8 cellular contexts compared by ENCODE assay signal in the genomic region with DNA sequence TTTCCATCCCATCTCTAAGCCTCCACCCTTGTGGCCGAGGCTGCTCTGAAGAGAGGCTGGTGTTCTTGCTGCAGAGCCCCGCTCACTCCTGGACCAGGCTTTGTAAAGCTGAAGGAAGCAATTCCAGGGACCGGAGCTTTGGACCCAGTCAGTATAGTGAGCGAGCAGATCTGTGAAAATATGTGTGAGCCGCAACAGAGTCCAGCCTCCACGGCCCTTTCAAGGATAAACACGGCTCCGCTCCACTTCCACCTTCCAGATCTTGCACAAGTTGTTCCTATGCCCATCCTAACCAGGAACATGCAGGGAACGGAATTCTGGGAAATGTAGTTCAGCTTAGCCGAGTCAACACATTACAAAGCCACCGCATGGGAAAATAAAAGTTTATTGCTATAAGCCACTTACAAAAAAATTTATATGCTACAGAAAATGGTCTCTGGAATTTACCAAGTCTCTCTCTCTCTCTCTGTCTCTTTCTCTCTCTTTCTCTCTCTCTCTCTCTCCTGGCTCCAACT.
DNase-seq lines count a peak whose midpoint lies in the region; ATAC-seq and TF ChIP-seq lines count a peak whose summit lies in the region.

No MANE protein-coding gene starts in this region.

- H3K9ac ChIP-seq in mesenchymal stem cell (ENCODE audit: low read length): peak overlapping the region; percentile 80

- WGBS in mesenchymal stem cell: 20% methylated on average over 11 of the region's 11 CpGs

- H2BK5ac ChIP-seq in mesenchymal stem cell (ENCODE audit: low read depth, low read length, poor library complexity, severe bottlenecking): no peak overlapping the region

- no peak overlapping the region for H3K23ac ChIP-seq in mesenchymal stem cell (ENCODE audit: low read length in 2 of 2)

- H3K4ac ChIP-seq in mesenchymal stem cell (ENCODE audit: low read depth in 1 of 2, low read length in 2 of 2): no peak overlapping the region

- TF ChIP-seq CTCF in epithelial cell of proximal tubule (conservative IDR thresholded peaks at IDR 0.05; ENCODE audit: low read depth, low read length) (no peak), GM13976 (IDR thresholded peaks at IDR 0.05; ENCODE audit: borderline replicate concordance, control extremely low read depth, extremely low read depth, insufficient read depth, missing control alignments) (no peak)

- H3K4me2 ChIP-seq in mesenchymal stem cell (ENCODE audit: low read length, poor library complexity, severe bottlenecking): peak overlapping the region; percentile 16

- no peaks in the 10 kb centered on the region for H3K36me3 ChIP-seq in HAP-1 (replicated peaks)
- H3K36me3 ChIP-seq in mesenchymal stem cell (ENCODE audit: control insufficient read depth in 1 of 2, insufficient read depth in 2 of 2, low read depth in 1 of 2, low read length in 2 of 2): no peaks in the 10 kb centered on the region

- H3K4me3 ChIP-seq in HAP-1 (no peak overlapping the region), epithelial cell of proximal tubule (ENCODE audit: low read depth, low read length) (peak overlapping the region; percentile 50), mesenchymal stem cell (ENCODE audit: insufficient read depth in 1 of 2, low read depth in 1 of 2, low read length in 2 of 2) (peak overlapping the region; percentile 8 to 79)

- peak overlapping the region; percentile 2 for H4K91ac ChIP-seq in mesenchymal stem cell (ENCODE audit: low read length)

- H4K8ac ChIP-seq in mesenchymal stem cell (ENCODE audit: low read length): peak overlapping the region; percentile 90

- H2AFZ ChIP-seq in mesenchymal stem cell (ENCODE audit: low read depth, low read length): peak overlapping the region; percentile 1

- no peak overlapping the region for H2BK15ac ChIP-seq in mesenchymal stem cell (ENCODE audit: low read depth, poor library complexity, severe bottlenecking)

- no peaks in the 10 kb centered on the region for H3K79me1 ChIP-seq in mesenchymal stem cell (replicated peaks; ENCODE audit: low read length, poor library complexity, severe bottlenecking)

- no peak overlapping the region for H3K27ac ChIP-seq in mesenchymal stem cell (ENCODE audit: low read length, poor library complexity, severe bottlenecking)

- no peak overlapping the region for H3K18ac ChIP-seq in mesenchymal stem cell (ENCODE audit: low read depth in 1 of 2, low read length in 2 of 2)

- H3K27me3 ChIP-seq in HAP-1 (ENCODE audit: low read depth): no peaks in the 10 kb centered on the region
- no peaks in the 10 kb centered on the region for H3K27me3 ChIP-seq in mesenchymal stem cell (ENCODE audit: control insufficient read depth in 1 of 2, insufficient read depth in 1 of 2, low read length in 2 of 2)

- peak overlapping the region in 1 of 2 experiments; percentile 6 for H2BK12ac ChIP-seq in mesenchymal stem cell (ENCODE audit: low read length in 2 of 2)

- no peak for ATAC-seq in GM19452 (IDR thresholded peaks at IDR 0.05; ENCODE audit: unreplicated experiment)

- in situ Hi-C loops in HAP-1 (cut with MboI; ENCODE audit: low sequenced_read_pairs) (no loop called here), GM13976 (cut with MboI; ENCODE audit: low sequenced_read_pairs, unreplicated experiment) (no loop called here)

- H3K9me3 ChIP-seq in HAP-1 (no peaks in the 10 kb centered on the region), mesenchymal stem cell (ENCODE audit: control insufficient read depth, low read length) (no peaks in the 10 kb centered on the region)

- peak; percentile 3 to 19 for DNase-seq in HAP-1 (ENCODE audit: low spot score in 2 of 2)
- peak; percentile 23 for DNase-seq in epithelial cell of proximal tubule (ENCODE audit: low read depth)
- peak; percentile 79 for DNase-seq in mesenchymal stem cell
- DNase-seq in ureter (ENCODE audit: low spot score): peak; percentile 48
- no peak for DNase-seq in D341Med (ENCODE audit: low spot score)
- DNase-seq in GM13976 (ENCODE audit: low spot score): no peak

- H3K14ac ChIP-seq in mesenchymal stem cell (ENCODE audit: low read length in 2 of 2): no peak overlapping the region

- H3K4me1 ChIP-seq in HAP-1 (no peaks in the 10 kb centered on the region), mesenchymal stem cell (ENCODE audit: control insufficient read depth, insufficient read depth, low read depth, low read length) (no peaks in the 10 kb centered on the region)

- H2BK120ac ChIP-seq in mesenchymal stem cell (ENCODE audit: low read depth, low read length): no peak overlapping the region

- no peak overlapping the region for H2AK5ac ChIP-seq in mesenchymal stem cell (ENCODE audit: low read length, severe bottlenecking)

TF ChIP-seq in PFSK-1, 5 proteins besides CTCF, POLR2A, EP300 and RAD21:
- peak; percentile 21 for TF ChIP-seq FOXP2 (optimal IDR thresholded peaks at IDR 0.05; ENCODE audit: borderline replicate concordance, extremely low read depth, extremely low read length, insufficient read depth)
- TF ChIP-seq TAF1 (IDR thresholded peaks at IDR 0.05; ENCODE audit: borderline replicate concordance, insufficient read depth, low read length): no peak
- TF ChIP-seq, protein P1, sequence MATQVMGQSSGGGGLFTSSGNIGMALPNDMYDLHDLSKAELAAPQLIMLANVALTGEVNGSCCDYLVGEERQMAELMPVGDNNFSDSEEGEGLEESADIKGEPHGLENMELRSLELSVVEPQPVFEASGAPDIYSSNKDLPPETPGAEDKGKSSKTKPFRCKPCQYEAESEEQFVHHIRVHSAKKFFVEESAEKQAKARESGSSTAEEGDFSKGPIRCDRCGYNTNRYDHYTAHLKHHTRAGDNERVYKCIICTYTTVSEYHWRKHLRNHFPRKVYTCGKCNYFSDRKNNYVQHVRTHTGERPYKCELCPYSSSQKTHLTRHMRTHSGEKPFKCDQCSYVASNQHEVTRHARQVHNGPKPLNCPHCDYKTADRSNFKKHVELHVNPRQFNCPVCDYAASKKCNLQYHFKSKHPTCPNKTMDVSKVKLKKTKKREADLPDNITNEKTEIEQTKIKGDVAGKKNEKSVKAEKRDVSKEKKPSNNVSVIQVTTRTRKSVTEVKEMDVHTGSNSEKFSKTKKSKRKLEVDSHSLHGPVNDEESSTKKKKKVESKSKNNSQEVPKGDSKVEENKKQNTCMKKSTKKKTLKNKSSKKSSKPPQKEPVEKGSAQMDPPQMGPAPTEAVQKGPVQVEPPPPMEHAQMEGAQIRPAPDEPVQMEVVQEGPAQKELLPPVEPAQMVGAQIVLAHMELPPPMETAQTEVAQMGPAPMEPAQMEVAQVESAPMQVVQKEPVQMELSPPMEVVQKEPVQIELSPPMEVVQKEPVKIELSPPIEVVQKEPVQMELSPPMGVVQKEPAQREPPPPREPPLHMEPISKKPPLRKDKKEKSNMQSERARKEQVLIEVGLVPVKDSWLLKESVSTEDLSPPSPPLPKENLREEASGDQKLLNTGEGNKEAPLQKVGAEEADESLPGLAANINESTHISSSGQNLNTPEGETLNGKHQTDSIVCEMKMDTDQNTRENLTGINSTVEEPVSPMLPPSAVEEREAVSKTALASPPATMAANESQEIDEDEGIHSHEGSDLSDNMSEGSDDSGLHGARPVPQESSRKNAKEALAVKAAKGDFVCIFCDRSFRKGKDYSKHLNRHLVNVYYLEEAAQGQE (IDR thresholded peaks at IDR 0.05; ENCODE audit: insufficient read depth in 1 of 2, low read depth in 2 of 2, low read length in 2 of 2): no peak
- no peak for TF ChIP-seq SIN3A (IDR thresholded peaks at IDR 0.05; ENCODE audit: borderline replicate concordance, insufficient read depth, low read length)
- TF ChIP-seq POLR2AphosphoS5 (IDR thresholded peaks at IDR 0.05; ENCODE audit: low read depth, low read length): peak; percentile 35; the same call in 1 of the 2 replicates

Comparison
In these comparisons a context has a peak if more than half of its experiments do, and no peak if none do; other contexts are left out.
1. DNase-seq: peak in HAP-1 (2 of 2), epithelial cell of proximal tubule (single experiment), mesenchymal stem cell (single experiment) and ureter (single experiment); none in D341Med (single experiment) and GM13976 (single experiment).